Comparison of ENCODE assay signal across 17 cellular contexts in the genomic region with DNA sequence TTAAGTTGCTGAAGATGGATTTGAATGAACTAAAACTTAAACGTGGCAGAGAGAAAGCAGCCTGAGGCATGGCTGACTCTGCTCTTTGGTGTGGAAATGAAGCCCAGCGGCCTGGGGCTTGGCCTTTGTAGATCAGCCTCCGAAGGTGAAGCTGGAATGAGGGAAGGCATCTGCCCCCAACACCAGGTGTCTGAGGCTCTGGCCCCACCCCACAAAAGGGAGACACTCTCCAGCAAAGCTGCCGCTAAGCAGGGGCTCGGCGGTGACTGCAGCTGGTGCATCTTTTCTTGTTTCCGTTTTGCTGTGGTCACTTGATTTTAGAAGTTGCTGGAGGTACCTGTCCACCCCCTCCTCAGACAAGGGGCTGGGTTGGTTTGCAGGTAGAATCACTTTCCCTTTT. TPM values are rescaled to one million over a fixed set of nuclear protein-coding genes. Genes with fewer than 3 reads are reported as not detected.
DNase-seq lines count a peak whose midpoint lies in the region; FAIRE-seq and TF ChIP-seq lines count a peak whose summit lies in the region.
"Had no signal": no experiment of that assay in that cellular context is flagged by ENCODE, and none has a peak within 500 bp of the region (broad histone marks: within the 10 kb centered on the region; RNA-seq: fewer than 3 reads in every experiment).

No MANE protein-coding gene starts in this region.

- POLR2A ChIA-PET in H1 (lab: Charles Lee; ENCODE audit: partially characterized antibody) = interaction anchor here (1.6 kb wide), 1 partner anchor 437 kb away, joined by 4 read pairs; no protein-coding TSS in a partner anchor
- POLR2A ChIA-PET in HEK293T (lab: Yijun Ruan, JAX) = no interaction called here

- H2AFZ ChIP-seq in H1 (ENCODE audit: low read length) = 0 out of 2 replicates have a peak overlapping the region, but pooled peaks have one; percentile 42
- no peak overlapping the region for H2AFZ ChIP-seq in osteoblast (ENCODE audit: low read length)

- H4K5ac ChIP-seq in H1 (ENCODE audit: insufficient read length, low read depth, low read length) = no peak overlapping the region

- TF ChIP-seq RAD21 in H1 (IDR thresholded peaks at IDR 0.05 in 1 of 2, conservative IDR thresholded peaks at IDR 0.05 in 1 of 2; ENCODE audit: low read depth in 2 of 2, low read length in 2 of 2) = no peak

- peaks cover 9% of the 10 kb centered on the region; the same call in 1 of the 2 replicates for H3K23me2 ChIP-seq in H1 (ENCODE audit: low read depth, low read length)

- no peak overlapping the region; the same call in 1 of the 2 replicates for H2BK12ac ChIP-seq in H1 (ENCODE audit: low read depth, low read length)

- H3K27me3 ChIP-seq in HUES64 (ENCODE audit: insufficient read depth, low read length) (peaks cover 2% of the 10 kb centered on the region), H1 (replicated peaks in 1 of 4; ENCODE audit: control insufficient read depth in 3 of 4, extremely low read depth in 1 of 4, insufficient read depth in 3 of 4, low read length in 3 of 4) (no peaks in the 10 kb centered on the region), osteoblast (ENCODE audit: insufficient read depth, low read length) (peaks cover 10% of the 10 kb centered on the region)
- H3K27me3 ChIP-seq: colonic mucosa, upper lobe of left lung had no signal

- CTCF ChIA-PET in H1 (lab: Charles Lee; ENCODE audit: partially characterized antibody) (interaction anchor here (0.6 to 3.5 kb wide), 13 partner anchors 10 to 433 kb away, joined by 3 to 21 read pairs (median 5); no protein-coding TSS in a partner anchor), HEK293T (lab: Yijun Ruan, JAX) (no interaction called here)

- H3K79me1 ChIP-seq in H1 (ENCODE audit: low read depth, low read length) = no peaks in the 10 kb centered on the region

- TF ChIP-seq EP300 in H1 (IDR thresholded peaks at IDR 0.05; ENCODE audit: borderline replicate concordance in 1 of 2, low read depth in 2 of 2, low read length in 2 of 2) = no peak

- TF ChIP-seq CTCF in H1 (IDR thresholded peaks at IDR 0.05; ENCODE audit: control extremely low read depth in 1 of 3, insufficient read depth in 1 of 3, low read depth in 1 of 3, low read length in 3 of 3) = no peak
- no peak for TF ChIP-seq CTCF in osteoblast (IDR thresholded peaks at IDR 0.05; ENCODE audit: extremely low read depth, low read depth, low read length)

- H3K4me2 ChIP-seq in H1 (ENCODE audit: insufficient read depth in 1 of 2, low read depth in 2 of 2, low read length in 2 of 2) (peak overlapping the region; percentile 11 to 58; a peak in 3 of 4 replicates), osteoblast (ENCODE audit: insufficient read depth, low read length) (peak overlapping the region; percentile 26)

- no peak for TF ChIP-seq POLR2A in H1 (IDR thresholded peaks at IDR 0.05; ENCODE audit: control extremely low read depth in 1 of 2, low read depth in 2 of 2, low read length in 2 of 2)

- no peak overlapping the region for H2AK5ac ChIP-seq in H1 (ENCODE audit: low read depth, low read length)

- H4K8ac ChIP-seq in H1 (ENCODE audit: extremely low read depth, insufficient read depth, low read length) = no peak overlapping the region

- H3K4ac ChIP-seq in H1 (replicated peaks; ENCODE audit: insufficient read length, low read depth, low read length) = no peak overlapping the region

- H2BK20ac ChIP-seq in H1 (ENCODE audit: low read length) = no peak overlapping the region

- no peak overlapping the region for H3K56ac ChIP-seq in H1 (replicated peaks; ENCODE audit: insufficient read length, low read depth, low read length)

- H2BK15ac ChIP-seq in H1 (ENCODE audit: low read length) = no peak overlapping the region

- no peak overlapping the region for H2BK5ac ChIP-seq in H1 (ENCODE audit: low read depth, low read length)

- no peak overlapping the region for H3K14ac ChIP-seq in H1 (ENCODE audit: insufficient read length)

- H2BK120ac ChIP-seq in H1 (replicated peaks; ENCODE audit: low read depth, low read length) = no peak overlapping the region

- H3K4me1 ChIP-seq in HUES64 (ENCODE audit: insufficient read depth, low read length) = peaks cover 9% of the 10 kb centered on the region
- H3K4me1 ChIP-seq in H1 (replicated peaks in 1 of 4; ENCODE audit: control insufficient read depth in 3 of 4, insufficient read depth in 4 of 4, low read length in 3 of 4) = peaks cover 2 to 9% (median 3%) of the 10 kb centered on the region in 4 experiments; a peak in 6 of 7 replicates
- no peaks in the 10 kb centered on the region for H3K4me1 ChIP-seq in osteoblast (ENCODE audit: insufficient read depth, low read length)
- H3K4me1 ChIP-seq: colonic mucosa, upper lobe of left lung had no signal

- peaks cover 0 to 9% of the 10 kb centered on the region in 2 experiments for H4K20me1 ChIP-seq in H1 (replicated peaks in 1 of 2; ENCODE audit: control insufficient read depth in 1 of 2, insufficient read depth in 2 of 2, low read length in 2 of 2)
- H4K20me1 ChIP-seq in osteoblast (ENCODE audit: insufficient read depth, low read length) = no peaks in the 10 kb centered on the region

- H3K9ac ChIP-seq in HUES64 (ENCODE audit: low read depth, low read length) (no peak overlapping the region), H1 (replicated peaks in 1 of 4; ENCODE audit: extremely low read depth in 1 of 4, low read depth in 3 of 4, low read length in 3 of 4) (no peak overlapping the region)

- H3K27ac ChIP-seq in HUES64 (ENCODE audit: low read depth, low read length) = no peak overlapping the region; the same call in 1 of the 2 replicates
- H3K27ac ChIP-seq in H1 (ENCODE audit: low read depth, low read length) = no peak overlapping the region
- H3K27ac ChIP-seq in osteoblast (ENCODE audit: low read depth, low read length) = no peak overlapping the region
- H3K27ac ChIP-seq: colonic mucosa, epithelial cell of prostate, suprapubic skin, upper lobe of left lung had no signal

- H3K18ac ChIP-seq in H1 (ENCODE audit: extremely low read depth, low read length) = no peak overlapping the region

- H3K23ac ChIP-seq in H1 (ENCODE audit: insufficient read length) = no peak overlapping the region

- H4K91ac ChIP-seq in H1 (replicated peaks; ENCODE audit: insufficient read length, low read length) = no peak overlapping the region

- WGBS in HUES64 = 6% methylated on average over 7 of the region's 7 CpGs
- WGBS in H1 (ENCODE audit: extremely low coverage in 1 of 2, insufficient coverage in 1 of 2, insufficient read length in 1 of 2, insufficient replicate concordance in 2 of 2, low coverage in 1 of 2, low lambda C conversion rate in 2 of 2, missing lambda C conversion rate in 1 of 2), 2 experiments = 10% methylated on average over 7 of the region's 7 CpGs; no CpG with 5 or more reads in 1 of the 2 experiments

- H3K9me3 ChIP-seq in HUES64 (ENCODE audit: insufficient read depth, low read depth, low read length) (no peaks in the 10 kb centered on the region), H1 (ENCODE audit: insufficient read depth in 2 of 2, low read depth in 1 of 2, low read length in 1 of 2) (no peaks in the 10 kb centered on the region), osteoblast (ENCODE audit: low read depth, low read length) (no peaks in the 10 kb centered on the region)
- H3K9me3 ChIP-seq: colonic mucosa, suprapubic skin, upper lobe of left lung had no signal

- H3K79me2 ChIP-seq in H1 (ENCODE audit: control insufficient read depth in 1 of 2, insufficient read depth in 2 of 2, low read length in 2 of 2) = no peaks in the 10 kb centered on the region
- no peaks in the 10 kb centered on the region for H3K79me2 ChIP-seq in osteoblast (ENCODE audit: insufficient read depth, low read length)

- H3K36me3 ChIP-seq in HUES64 (ENCODE audit: insufficient read depth, low read length) = no peaks in the 10 kb centered on the region
- no peaks in the 10 kb centered on the region for H3K36me3 ChIP-seq in H1 (ENCODE audit: control insufficient read depth in 2 of 4, insufficient read depth in 4 of 4, low read length in 3 of 4)
- no peaks in the 10 kb centered on the region for H3K36me3 ChIP-seq in osteoblast (ENCODE audit: insufficient read depth, low read length)
- H3K36me3 ChIP-seq: colonic mucosa, suprapubic skin, upper lobe of left lung had no signal

- peak; percentile 17 for DNase-seq in NCI-H146 (lab: John Stamatoyannopoulos, UW)
- DNase-seq in NCI-H146 treated with DMSO at 0.1 percent for 48 hours (lab: John Stamatoyannopoulos, UW; ENCODE audit: unreplicated experiment) = no peak
- peak in 1 of 2 experiments; percentile 56 for DNase-seq in H1 (ENCODE audit: low read depth in 1 of 2, low spot score in 2 of 2)
- DNase-seq in osteoblast (ENCODE audit: insufficient read length, low spot score, missing footprints) = no peak
- no peak for DNase-seq in NCI-H2196 (lab: John Stamatoyannopoulos, UW; ENCODE audit: unreplicated experiment)
- no peak for DNase-seq in HEK293T (ENCODE audit: extremely low spot score)
- no peak for DNase-seq in NCI-H446 (lab: John Stamatoyannopoulos, UW)
- DNase-seq: islet precursor cell, left ventricle myocardium superior had no signal

- no peak for FAIRE-seq in H1 (lab: Jason Lieb, UNC)
- FAIRE-seq: HTR-8/SVneo, small intestine had no signal

- peak overlapping the region; percentile 19; the same call in 1 of the 2 replicates for H3K4me3 ChIP-seq in HUES64 (ENCODE audit: low read length)
- peak overlapping the region in 3 of 4 experiments; percentile 8 to 41 (median 8); a peak in 3 of 8 replicates for H3K4me3 ChIP-seq in H1 (ENCODE audit: extremely low read depth in 1 of 4, insufficient read depth in 2 of 4, low read depth in 3 of 4, low read length in 4 of 4)
- no peak overlapping the region for H3K4me3 ChIP-seq in osteoblast (ENCODE audit: insufficient read depth, low read length)
- H3K4me3 ChIP-seq: colonic mucosa, suprapubic skin, upper lobe of left lung had no signal

RNA-seq across cellular contexts. Expression of a gene that starts 38.2 kb away (rescaled TPM):
- 13.3 TPM for polyA plus RNA-seq in HUES64 (2013, experiment 1 of 2)
- polyA plus RNA-seq in HUES64 (2013, experiment 2 of 2) = 18.6 TPM
- 24.9 and 25.4 TPM in 2 replicates for total RNA-seq in H1 (2021; fragmentation: NEBNext Ultra II Directional; extraction: Animal tissue kit (Norgen Biotek cat#: 25700))
- polyA plus RNA-seq in H1 (2011; rRNA removed) = 20.9 and 32.3 TPM in 2 replicates
- polyA plus RNA-seq in H1 (2011; cell fraction: cytosol; rRNA removed) = 13.5 TPM
- polyA plus RNA-seq in H1 (2011; cell fraction: nucleus; rRNA removed) = 41.0 TPM
- polyA plus RNA-seq in H1 (2012, experiment 1 of 2) = 23.2 to 28.5 TPM (median 24.9 TPM) in 4 replicates
- polyA plus RNA-seq in H1 (2012, experiment 2 of 2) = 10.7 TPM
- 82.7 TPM for polyA plus RNA-seq in H1 (2013, experiment 1 of 2)
- 66.1 TPM for polyA plus RNA-seq in H1 (2013, experiment 2 of 2)
- polyA minus RNA-seq in H1 (2011; rRNA and poly(A)+ RNA removed) = 23.0 and 27.1 TPM in 2 replicates
- polyA minus RNA-seq in H1 (2011; cell fraction: cytosol; rRNA and poly(A)+ RNA removed) = 21.0 TPM
- polyA minus RNA-seq in H1 (2011; cell fraction: nucleus; rRNA and poly(A)+ RNA removed) = 15.5 TPM
- total RNA-seq in osteoblast = 40.2 and 46.3 TPM in 2 replicates
- total RNA-seq: OCI-LY7 had no signal

RNA-seq across cellular contexts. Expression of a gene that starts 39.3 kb away (rescaled TPM):
- polyA plus RNA-seq in HUES64 (2013, experiment 1 of 2) = 4.2 TPM
- polyA plus RNA-seq in HUES64 (2013, experiment 2 of 2) = 5.5 TPM
- 7.4 and 7.7 TPM in 2 replicates for total RNA-seq in H1 (2021; fragmentation: NEBNext Ultra II Directional; extraction: Animal tissue kit (Norgen Biotek cat#: 25700))
- polyA plus RNA-seq in H1 (2011; rRNA removed) = 6.4 and 6.9 TPM in 2 replicates
- 3.8 TPM for polyA plus RNA-seq in H1 (2011; cell fraction: cytosol; rRNA removed)
- polyA plus RNA-seq in H1 (2011; cell fraction: nucleus; rRNA removed) = 17.5 TPM
- polyA plus RNA-seq in H1 (2012, experiment 1 of 2) = 4.8 to 6.8 TPM (median 6.4 TPM) in 4 replicates
- 2.7 TPM for polyA plus RNA-seq in H1 (2012, experiment 2 of 2)
- 7.5 TPM for polyA plus RNA-seq in H1 (2013, experiment 1 of 2)
- 8.2 TPM for polyA plus RNA-seq in H1 (2013, experiment 2 of 2)
- polyA minus RNA-seq in H1 (2011; rRNA and poly(A)+ RNA removed) = 6.5 and 7.5 TPM in 2 replicates
- polyA minus RNA-seq in H1 (2011; cell fraction: cytosol; rRNA and poly(A)+ RNA removed) = 2.5 TPM
- polyA minus RNA-seq in H1 (2011; cell fraction: nucleus; rRNA and poly(A)+ RNA removed) = 16.5 TPM
- total RNA-seq in osteoblast = 23.5 and 28.9 TPM in 2 replicates
